ENCODE assay signal across 8 cellular contexts in the genomic region with DNA sequence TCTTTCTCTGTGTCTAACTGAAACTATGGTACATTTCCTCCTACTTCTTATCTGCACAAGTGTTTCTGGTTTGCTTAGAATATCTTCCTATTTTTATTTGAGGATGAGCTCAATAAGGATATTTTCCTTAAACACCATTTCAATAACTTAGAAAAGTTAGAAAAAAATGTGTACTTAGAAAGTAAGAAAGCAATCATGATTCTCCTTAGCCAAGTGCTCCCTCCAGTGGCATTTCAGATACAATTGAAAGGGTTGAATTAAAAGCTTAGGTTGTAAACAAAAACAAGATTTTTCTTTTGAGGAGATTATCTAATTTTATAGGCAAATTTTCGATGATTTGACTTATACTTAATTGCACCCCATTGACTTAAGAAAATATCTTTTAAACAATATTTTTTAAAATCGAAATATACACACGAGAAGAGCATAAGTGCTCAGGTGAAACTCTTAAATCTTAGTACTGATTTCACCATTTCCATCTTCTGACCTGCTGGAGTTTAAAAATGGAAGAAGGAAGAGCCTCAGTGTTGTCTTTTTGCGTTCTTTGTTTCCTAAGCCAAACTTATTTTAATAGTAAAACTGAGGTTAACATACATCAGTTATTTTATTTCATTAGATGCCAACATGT. TPM values are rescaled to one million over a fixed set of nuclear protein-coding genes. Genes with fewer than 3 reads are reported as not detected.
DNase-seq lines count a peak whose midpoint lies in the region; ATAC-seq, FAIRE-seq and TF ChIP-seq lines count a peak whose summit lies in the region.

No MANE protein-coding gene starts in this region.

- no peak for ATAC-seq in activated CD4-positive, alpha-beta T cell treated with anti-CD3 and anti-CD28 coated beads for 36 hours
- ATAC-seq in pancreas (peak; percentile 61 to 83 (median 77)), HG03354 (IDR thresholded peaks at IDR 0.05; ENCODE audit: poor library complexity, severe bottlenecking, unreplicated experiment) (no peak)

- intact Hi-C loops in activated CD4-positive, alpha-beta T cell treated with anti-CD3 and anti-CD28 coated beads for 36 hours (cut with DNase I, micrococcal nuclease), result loop anchor here (1.0 to 10.0 kb wide), 5 partner anchors 100 to 1580 kb away; no protein-coding TSS in a partner anchor
- intact Hi-C loops in esophagus squamous epithelium (cut with DNase I), result loop anchor here (2.0 kb wide), 1 partner anchor 146 kb away; no protein-coding TSS in a partner anchor
- intact Hi-C loops in pancreas (cut with DNase I), result loop anchor here in 2 of 3 donors (5.0 kb wide), 2 partner anchors 145 to 305 kb away; no protein-coding TSS in a partner anchor

- H3K9me3 ChIP-seq in esophagus squamous epithelium (no peaks in the 10 kb centered on the region), pancreas (no peaks in the 10 kb centered on the region)

- H3K4me3 Mint-ChIP-seq in activated CD4-positive, alpha-beta T cell treated with anti-CD3 and anti-CD28 coated beads for 36 hours, result no peak overlapping the region

- no peak overlapping the region for H3K27ac Mint-ChIP-seq in activated CD4-positive, alpha-beta T cell treated with anti-CD3 and anti-CD28 coated beads for 36 hours

- TF ChIP-seq CTCF in esophagus squamous epithelium (IDR thresholded peaks at IDR 0.05), result peak; percentile 35 to 78 (median 68)
- TF ChIP-seq CTCF in pancreas (IDR thresholded peaks at IDR 0.05), result peak in 3 of 4 donors; percentile 35 to 66 (median 50)

- 10 to 12% methylated on average over 4 of the region's 4 CpGs for WGBS in esophagus squamous epithelium, 2 donors
- 5 to 11% methylated on average over 4 of the region's 4 CpGs for WGBS in pancreas, 2 donors

- H3K36me3 ChIP-seq in esophagus squamous epithelium (no peaks in the 10 kb centered on the region), pancreas (no peaks in the 10 kb centered on the region)

- H3K4me1 Mint-ChIP-seq in activated CD4-positive, alpha-beta T cell treated with anti-CD3 and anti-CD28 coated beads for 36 hours, result no peaks in the 10 kb centered on the region

- no peaks in the 10 kb centered on the region for H3K4me1 ChIP-seq in esophagus squamous epithelium
- H3K4me1 ChIP-seq in pancreas, result no peaks in the 10 kb centered on the region

- no peaks in the 10 kb centered on the region for H3K9me3 Mint-ChIP-seq in activated CD4-positive, alpha-beta T cell treated with anti-CD3 and anti-CD28 coated beads for 36 hours (ENCODE audit: low read depth)

- no peak for TF ChIP-seq POLR2A in esophagus squamous epithelium (IDR thresholded peaks at IDR 0.05)

- peaks cover 7% of the 10 kb centered on the region for H3K27me3 Mint-ChIP-seq in activated CD4-positive, alpha-beta T cell treated with anti-CD3 and anti-CD28 coated beads for 36 hours

- H3K27me3 ChIP-seq in esophagus squamous epithelium (no peaks in the 10 kb centered on the region), pancreas (no peaks in the 10 kb centered on the region)

- H3K27ac ChIP-seq in esophagus squamous epithelium (no peak overlapping the region), pancreas (no peak overlapping the region)

- CTCF ChIA-PET in activated CD4-positive, alpha-beta T cell treated with anti-CD3 and anti-CD28 coated beads for 36 hours (lab: Charles Lee), result interaction anchor here (0.7 to 2.3 kb wide), 23 partner anchors 8 to 260 kb away, joined by 3 to 30 read pairs (median 6); no protein-coding TSS in a partner anchor

- H3K4me3 ChIP-seq in esophagus squamous epithelium (no peak overlapping the region), pancreas (no peak overlapping the region)

- FAIRE-seq in pancreas (lab: Jason Lieb, UNC), result peak; percentile 95

- peak; percentile 39 for DNase-seq in activated CD4-positive, alpha-beta T cell treated with anti-CD3 and anti-CD28 coated beads for 36 hours
- no peak for DNase-seq in activated CD4-positive, alpha-beta T cell treated with anti-CD3 and anti-CD28 coated beads for 1 hour
- DNase-seq in LHCN-M2 (ENCODE audit: low read depth), result peak; percentile 44
- DNase-seq in SK-N-DZ (ENCODE audit: low spot score), result peak; percentile 51
- no peak for DNase-seq in esophagus squamous epithelium (lab: John Stamatoyannopoulos, UW)
- peak in 3 of 6 donors; percentile 20 to 41 (median 27) for DNase-seq in pancreas
- no peak for DNase-seq in UCSD-AML1 (lab: John Stamatoyannopoulos, UW; ENCODE audit: unreplicated experiment)

- POLR2A ChIA-PET in activated CD4-positive, alpha-beta T cell treated with anti-CD3 and anti-CD28 coated beads for 36 hours (lab: Charles Lee), result no interaction called here

- no peaks in the 10 kb centered on the region for H3K36me3 Mint-ChIP-seq in activated CD4-positive, alpha-beta T cell treated with anti-CD3 and anti-CD28 coated beads for 36 hours (ENCODE audit: low read depth)

RNA-seq across cellular contexts. Expression of a gene that starts 26.9 kb away (rescaled TPM):
- total RNA-seq in activated CD4-positive, alpha-beta T cell treated with anti-CD3 and anti-CD28 coated beads for 36 hours, result not detected
- total RNA-seq in LHCN-M2 (2014; rRNA removed) (not detected in 2 replicates), esophagus squamous epithelium (not detected), pancreas (not detected)
- not detected for polyA plus RNA-seq in LHCN-M2 (2012)
- polyA plus RNA-seq in SK-N-DZ (2014; cell fraction: cytosol; rRNA removed), result not detected in 2 replicates
- not detected in 2 replicates for polyA plus RNA-seq in SK-N-DZ (2014; cell fraction: nucleus; rRNA removed)
- polyA plus RNA-seq in pancreas, result not detected

RNA-seq across cellular contexts. Expression of a gene that starts 50.8 kb away (rescaled TPM):
- total RNA-seq in activated CD4-positive, alpha-beta T cell treated with anti-CD3 and anti-CD28 coated beads for 36 hours, result 10 to 100 TPM; 53.1 to 61.4 TPM
- total RNA-seq in LHCN-M2 (2014; rRNA removed) (48.4 and 60.4 TPM in 2 replicates), esophagus squamous epithelium (100 to 1,000 TPM in 1 of 4 donors, 10 to 100 TPM in 3; 75.2 to 115 (median 90.3) TPM), pancreas (100 to 1,000 TPM; 120 to 228 (median 177) TPM)
- 104 TPM for polyA plus RNA-seq in LHCN-M2 (2012)
- polyA plus RNA-seq in SK-N-DZ (2014; cell fraction: cytosol; rRNA removed), result 64.1 and 81.8 TPM in 2 replicates
- polyA plus RNA-seq in SK-N-DZ (2014; cell fraction: nucleus; rRNA removed), result 57.4 and 116 TPM in 2 replicates
- polyA plus RNA-seq in pancreas, result 100 to 1,000 TPM; 135 to 178 TPM

Comparison
In these comparisons a context has a peak if more than half of its experiments do, and no peak if none do; other contexts are left out.
1. DNase-seq: peak in activated CD4-positive, alpha-beta T cell treated with anti-CD3 and anti-CD28 coated beads for 36 hours (single experiment), LHCN-M2 (single experiment) and SK-N-DZ (single experiment); none in activated CD4-positive, alpha-beta T cell treated with anti-CD3 and anti-CD28 coated beads for 1 hour (single experiment), esophagus squamous epithelium (single experiment) and UCSD-AML1 (single experiment).
2. ATAC-seq: peak in pancreas (4 of 4); none in activated CD4-positive, alpha-beta T cell treated with anti-CD3 and anti-CD28 coated beads for 36 hours (single experiment) and HG03354 (single experiment).